Comparison of ENCODE assay signal across 8 cellular contexts in genomic region chr1:1959840-1960479, GRCh38. TPM values are rescaled to one million over a fixed set of nuclear protein-coding genes. Genes with fewer than 3 reads are reported as not detected.
DNase-seq lines count a peak whose midpoint lies in the region; ATAC-seq lines count a peak whose summit lies in the region.

No MANE protein-coding gene starts in this region.

- DNase-seq in SIG-M5 treated with dmso at 0.1 percent for 504 hours (lab: John Stamatoyannopoulos, UW; ENCODE audit: unreplicated experiment) (peak; percentile 56), SIG-M5 (lab: John Stamatoyannopoulos, UW) (no peak), NCI-H2227 (lab: John Stamatoyannopoulos, UW; ENCODE audit: unreplicated experiment) (peak; percentile 83), cerebellum (ENCODE audit: low spot score) (peak; percentile 93), kidney tubule cell (ENCODE audit: low spot score) (peak; percentile 85)
- peak; percentile 33 for DNase-seq in activated CD4-positive, alpha-beta T cell treated with anti-CD3 and anti-CD28 coated beads for 1 hour
- DNase-seq in stimulated activated CD4-positive, alpha-beta T cell treated with anti-CD3 and anti-CD28 coated beads, Interleukin-4, amount 100 ng/mL, for 1 hour = peak; percentile 77

- no peak for ATAC-seq in GM18498 (IDR thresholded peaks at IDR 0.05; ENCODE audit: unreplicated experiment)

RNA-seq across cellular contexts. Expression of gene TMEM52, which starts 40.9 kb away (rescaled TPM):
- 0.82 TPM for total RNA-seq in cerebellum

RNA-seq across cellular contexts. Expression of gene CFAP74, which starts 43.6 kb away (rescaled TPM):
- 0.36 TPM for total RNA-seq in cerebellum

RNA-seq across cellular contexts. Expression of gene CALML6, which starts 44.9 kb away (rescaled TPM):
- total RNA-seq in cerebellum = 0.18 TPM

RNA-seq across cellular contexts. Expression of gene GABRD, which starts 59.2 kb away (rescaled TPM):
- total RNA-seq in cerebellum = 2.9 TPM
